ENCODE assay signal across 15 cellular contexts in genomic region chr1:187848321-187848720, GRCh38.
"Had no signal": no experiment of that assay in that cellular context is flagged by ENCODE, and none has a peak within 500 bp of the region (broad histone marks: within the 10 kb centered on the region; RNA-seq: fewer than 3 reads in every experiment).

No MANE protein-coding gene starts in this region.

- H3K27me3 Mint-ChIP-seq: naive thymus-derived CD8-positive, alpha-beta T cell had no signal

- H3K27ac Mint-ChIP-seq: naive thymus-derived CD8-positive, alpha-beta T cell had no signal

- H3K4me3 ChIP-seq: heart left ventricle, mucosa of descending colon, right atrium auricular region, sigmoid colon, skin epidermis had no signal

- H3K36me3 Mint-ChIP-seq: naive thymus-derived CD8-positive, alpha-beta T cell had no signal

- DNase-seq: cortex of kidney; effector memory CD4-positive, alpha-beta T cell; heart left ventricle; hypothalamus; kidney glomerular epithelial cell; mammary epithelial cell; mucosa of descending colon; naive thymus-derived CD8-positive, alpha-beta T cell; posterior cingulate gyrus; sigmoid colon; stimulated activated CD4-positive, alpha-beta T cell treated with anti-CD3 and anti-CD28 coated beads, Interleukin-12 subunit alpha, Interleukin-12 subunit beta, amount 100 ng/mL, for 4 hours; stimulated activated naive CD4-positive, alpha-beta T cell treated with Interleukin-2 at 50 U/mL for 16 hours; trophoblast cell had no signal

- ATAC-seq: heart left ventricle; mucosa of descending colon; naive thymus-derived CD8-positive, alpha-beta T cell had no signal

- H3K4me3 Mint-ChIP-seq: naive thymus-derived CD8-positive, alpha-beta T cell had no signal

- H3K4me1 Mint-ChIP-seq: naive thymus-derived CD8-positive, alpha-beta T cell had no signal
